ENCODE assay signal across 10 cellular contexts in genomic region chr14:105472496-105472991, GRCh38. TPM values are rescaled to one million over a fixed set of nuclear protein-coding genes. Genes with fewer than 3 reads are reported as not detected.
DNase-seq lines count a peak whose midpoint lies in the region; ATAC-seq, FAIRE-seq and TF ChIP-seq lines count a peak whose summit lies in the region.
"Had no signal": no experiment of that assay in that cellular context is flagged by ENCODE, and none has a peak within 500 bp of the region (broad histone marks: within the 10 kb centered on the region; RNA-seq: fewer than 3 reads in every experiment).

No MANE protein-coding gene starts in this region.

- peaks cover 21 to 35% (median 28%) of the 10 kb centered on the region in 4 experiments; a peak in 6 of 7 replicates for H3K27me3 ChIP-seq in H1 (replicated peaks in 1 of 4; ENCODE audit: control insufficient read depth in 3 of 4, extremely low read depth in 1 of 4, insufficient read depth in 3 of 4, low read length in 3 of 4)
- peaks cover 7% of the 10 kb centered on the region for H3K27me3 ChIP-seq in lower lobe of right lung (ENCODE audit: low read depth)
- H3K27me3 ChIP-seq in tibial nerve: peaks cover 0 to 6% of the 10 kb centered on the region in 2 donors

- peak; percentile 82 for DNase-seq in DMS79 treated with DMSO at 0.1 percent for 48 hours (lab: John Stamatoyannopoulos, UW)
- DNase-seq in DMS79 (lab: John Stamatoyannopoulos, UW): no peak
- no peak for DNase-seq in H1 (ENCODE audit: low read depth in 1 of 2, low spot score in 2 of 2)
- peak; percentile 66 for DNase-seq in lower lobe of right lung
- DNase-seq in tibial nerve (ENCODE audit: low spot score in 2 of 2): no peak
- no peak for DNase-seq in globus pallidus (ENCODE audit: low spot score)
- DNase-seq in inferior parietal cortex (ENCODE audit: extremely low spot score): no peak
- DNase-seq: 8988T, amniotic stem cell had no signal

- H4K20me1 ChIP-seq in H1 (replicated peaks in 1 of 2; ENCODE audit: control insufficient read depth in 1 of 2, insufficient read depth in 2 of 2, low read length in 2 of 2): peaks cover 8 to 31% of the 10 kb centered on the region in 2 experiments

- TF ChIP-seq EP300 in H1 (IDR thresholded peaks at IDR 0.05; ENCODE audit: borderline replicate concordance in 1 of 2, low read depth in 2 of 2, low read length in 2 of 2) (no peak), tibial nerve (IDR thresholded peaks at IDR 0.05) (no peak)

- no peak overlapping the region for H4K91ac ChIP-seq in H1 (replicated peaks; ENCODE audit: insufficient read length, low read length)

- no peak overlapping the region for H2BK12ac ChIP-seq in H1 (ENCODE audit: low read depth, low read length)

- H3K79me1 ChIP-seq in H1 (ENCODE audit: low read depth, low read length): no peaks in the 10 kb centered on the region

- peaks cover 14% of the 10 kb centered on the region; the same call in 1 of the 2 replicates for H3K23me2 ChIP-seq in H1 (ENCODE audit: low read depth, low read length)

- H3K18ac ChIP-seq in H1 (ENCODE audit: extremely low read depth, low read length): no peak overlapping the region

- H3K23ac ChIP-seq in H1 (ENCODE audit: insufficient read length): no peak overlapping the region

- H3K4me1 ChIP-seq in H1 (replicated peaks in 1 of 4; ENCODE audit: control insufficient read depth in 3 of 4, insufficient read depth in 4 of 4, low read length in 3 of 4) (peaks cover 0 to 32% (median 19%) of the 10 kb centered on the region in 4 experiments; a peak in 6 of 7 replicates), lower lobe of right lung (peaks cover 76% of the 10 kb centered on the region), tibial nerve (peaks cover 0 to 86% (median 47%) of the 10 kb centered on the region in 4 donors)

- H3K56ac ChIP-seq in H1 (replicated peaks; ENCODE audit: insufficient read length, low read depth, low read length): no peak overlapping the region

- ATAC-seq in lower lobe of right lung: peak; percentile 18 to 40
- no peak for ATAC-seq in GM19467 (IDR thresholded peaks at IDR 0.05; ENCODE audit: unreplicated experiment)

- H3K36me3 ChIP-seq in H1 (ENCODE audit: control insufficient read depth in 2 of 4, insufficient read depth in 4 of 4, low read length in 3 of 4) (peaks cover 0 to 19% (median 3%) of the 10 kb centered on the region in 4 experiments; a peak in 3 of 8 replicates), lower lobe of right lung (peaks cover 23% of the 10 kb centered on the region), tibial nerve (peaks cover 0 to 40% (median 4%) of the 10 kb centered on the region in 3 donors)

- no peak overlapping the region for H3K9ac ChIP-seq in H1 (replicated peaks in 1 of 4; ENCODE audit: extremely low read depth in 1 of 4, low read depth in 3 of 4, low read length in 3 of 4)

- no peak for FAIRE-seq in H1 (lab: Jason Lieb, UNC)

- intact Hi-C loops in lower lobe of right lung (cut with DNase I): no loop called here

- H3K4me3 ChIP-seq in H1 (ENCODE audit: extremely low read depth in 1 of 4, insufficient read depth in 2 of 4, low read depth in 3 of 4, low read length in 4 of 4) (no peak overlapping the region), lower lobe of right lung (no peak overlapping the region), tibial nerve (no peak overlapping the region)

- 0 out of 2 replicates have a peak overlapping the region, but pooled peaks have one; percentile 35 for H2BK5ac ChIP-seq in H1 (ENCODE audit: low read depth, low read length)

- TF ChIP-seq RAD21 in H1 (IDR thresholded peaks at IDR 0.05 in 1 of 2, conservative IDR thresholded peaks at IDR 0.05 in 1 of 2; ENCODE audit: low read depth in 2 of 2, low read length in 2 of 2): no peak

- H2BK120ac ChIP-seq in H1 (replicated peaks; ENCODE audit: low read depth, low read length): no peak overlapping the region

- POLR2A ChIA-PET in H1 (lab: Charles Lee; ENCODE audit: partially characterized antibody): interaction anchor here (0.9 to 2.1 kb wide), 5 partner anchors 8 to 40 kb away, joined by 3 to 6 read pairs (median 5); no protein-coding TSS in a partner anchor

- CTCF ChIA-PET in H1 (lab: Charles Lee; ENCODE audit: partially characterized antibody): interaction anchor here (0.8 to 5.1 kb wide), 13 partner anchors 10 to 225 kb away, joined by 3 to 70 read pairs (median 9); partner anchors contain the start of gene CRIP1

- no peak overlapping the region for H2AK5ac ChIP-seq in H1 (ENCODE audit: low read depth, low read length)

- H2AFZ ChIP-seq in H1 (ENCODE audit: low read length): no peak overlapping the region

- no peak overlapping the region for H3K4me2 ChIP-seq in H1 (ENCODE audit: insufficient read depth in 1 of 2, low read depth in 2 of 2, low read length in 2 of 2)

- H2BK15ac ChIP-seq in H1 (ENCODE audit: low read length): no peak overlapping the region

- H3K9me3 ChIP-seq in H1 (ENCODE audit: insufficient read depth in 2 of 2, low read depth in 1 of 2, low read length in 1 of 2) (no peaks in the 10 kb centered on the region), lower lobe of right lung (no peaks in the 10 kb centered on the region), tibial nerve (no peaks in the 10 kb centered on the region)

- 83% methylated on average over 12 of the region's 12 CpGs; no CpG with 5 or more reads in 1 of the 2 experiments for WGBS in H1 (ENCODE audit: extremely low coverage in 1 of 2, insufficient coverage in 1 of 2, insufficient read length in 1 of 2, insufficient replicate concordance in 2 of 2, low coverage in 1 of 2, low lambda C conversion rate in 2 of 2, missing lambda C conversion rate in 1 of 2), 2 experiments
- 41 to 50% methylated on average over 11 to 12 of the region's 12 CpGs for WGBS in tibial nerve, 2 donors

- no peak overlapping the region for H3K14ac ChIP-seq in H1 (ENCODE audit: insufficient read length)

- no peak overlapping the region for H3K27ac ChIP-seq in H1 (ENCODE audit: low read depth, low read length)
- peak overlapping the region; percentile 87 for H3K27ac ChIP-seq in lower lobe of right lung
- peak overlapping the region in 3 of 4 donors; percentile 18 to 96 (median 89) for H3K27ac ChIP-seq in tibial nerve

- no peak overlapping the region; the same call in 1 of the 2 replicates for H4K8ac ChIP-seq in H1 (ENCODE audit: extremely low read depth, insufficient read depth, low read length)

- TF ChIP-seq CTCF in H1 (IDR thresholded peaks at IDR 0.05; ENCODE audit: control extremely low read depth in 1 of 3, insufficient read depth in 1 of 3, low read depth in 1 of 3, low read length in 3 of 3): no peak
- no peak for TF ChIP-seq CTCF in lower lobe of right lung (IDR thresholded peaks at IDR 0.05)
- TF ChIP-seq CTCF in tibial nerve (IDR thresholded peaks at IDR 0.05): no peak

- no peak overlapping the region for H4K5ac ChIP-seq in H1 (ENCODE audit: insufficient read length, low read depth, low read length)

- no peaks in the 10 kb centered on the region for H3K79me2 ChIP-seq in H1 (ENCODE audit: control insufficient read depth in 1 of 2, insufficient read depth in 2 of 2, low read length in 2 of 2)

- H2BK20ac ChIP-seq in H1 (ENCODE audit: low read length): no peak overlapping the region

- H3K4ac ChIP-seq in H1 (replicated peaks; ENCODE audit: insufficient read length, low read depth, low read length): no peak overlapping the region

- TF ChIP-seq POLR2A in H1 (IDR thresholded peaks at IDR 0.05; ENCODE audit: control extremely low read depth in 1 of 2, low read depth in 2 of 2, low read length in 2 of 2): no peak
- no peak for TF ChIP-seq POLR2A in tibial nerve (IDR thresholded peaks at IDR 0.05)

RNA-seq across cellular contexts. Expression of gene CRIP2, which starts 2.1 kb away (rescaled TPM):
- total RNA-seq in H1 (2021; fragmentation: NEBNext Ultra II Directional; extraction: Animal tissue kit (Norgen Biotek cat#: 25700)): 4.0 and 4.2 TPM in 2 replicates
- polyA plus RNA-seq in H1 (2011; rRNA removed): 13.5 and 28.4 TPM in 2 replicates
- polyA plus RNA-seq in H1 (2011; cell fraction: cytosol; rRNA removed): 11.7 TPM
- polyA plus RNA-seq in H1 (2011; cell fraction: nucleus; rRNA removed): 18.2 TPM
- polyA plus RNA-seq in H1 (2012, experiment 1 of 2): 6.1 to 9.1 TPM (median 7.6 TPM) in 4 replicates
- 5.1 TPM for polyA plus RNA-seq in H1 (2012, experiment 2 of 2)
- 6.7 TPM for polyA plus RNA-seq in H1 (2013, experiment 1 of 2)
- 7.7 TPM for polyA plus RNA-seq in H1 (2013, experiment 2 of 2)
- polyA minus RNA-seq in H1 (2011; rRNA and poly(A)+ RNA removed): 0.76 and 0.83 TPM in 2 replicates
- polyA minus RNA-seq in H1 (2011; cell fraction: cytosol; rRNA and poly(A)+ RNA removed): 3.4 TPM
- polyA minus RNA-seq in H1 (2011; cell fraction: nucleus; rRNA and poly(A)+ RNA removed): 3.5 TPM
- 143 TPM for total RNA-seq in lower lobe of right lung
- total RNA-seq in tibial nerve: 100 to 1,000 TPM; 161 to 268 (median 208) TPM

RNA-seq across cellular contexts. Expression of gene CRIP1, which starts 14.1 kb away (rescaled TPM):
- total RNA-seq in H1 (2021; fragmentation: NEBNext Ultra II Directional; extraction: Animal tissue kit (Norgen Biotek cat#: 25700)): 1.2 and 2.4 TPM in 2 replicates
- polyA plus RNA-seq in H1 (2011; rRNA removed): 2.2 and 5.3 TPM in 2 replicates
- polyA plus RNA-seq in H1 (2011; cell fraction: cytosol; rRNA removed): 3.1 TPM
- 5.1 TPM for polyA plus RNA-seq in H1 (2011; cell fraction: nucleus; rRNA removed)
- 4.4 to 8.5 TPM (median 6.3 TPM) in 4 replicates for polyA plus RNA-seq in H1 (2012, experiment 1 of 2)
- 8.2 TPM for polyA plus RNA-seq in H1 (2012, experiment 2 of 2)
- 7.6 TPM for polyA plus RNA-seq in H1 (2013, experiment 1 of 2)
- 8.4 TPM for polyA plus RNA-seq in H1 (2013, experiment 2 of 2)
- 0.63 TPM in 1 of 2 replicates, not detected in the other for polyA minus RNA-seq in H1 (2011; rRNA and poly(A)+ RNA removed)
- polyA minus RNA-seq in H1 (2011; cell fraction: cytosol; rRNA and poly(A)+ RNA removed): 6.4 TPM
- polyA minus RNA-seq in H1 (2011; cell fraction: nucleus; rRNA and poly(A)+ RNA removed): 5.2 TPM
- total RNA-seq in lower lobe of right lung: 237 TPM
- 10 to 100 TPM; 26.4 to 77.8 (median 33.5) TPM for total RNA-seq in tibial nerve

RNA-seq across cellular contexts. Expression of gene TEDC1, which starts 18.5 kb away (rescaled TPM):
- total RNA-seq in H1 (2021; fragmentation: NEBNext Ultra II Directional; extraction: Animal tissue kit (Norgen Biotek cat#: 25700)): 5.6 and 6.4 TPM in 2 replicates
- 14.8 and 22.8 TPM in 2 replicates for polyA plus RNA-seq in H1 (2011; rRNA removed)
- polyA plus RNA-seq in H1 (2011; cell fraction: cytosol; rRNA removed): 21.7 TPM
- 43.3 TPM for polyA plus RNA-seq in H1 (2011; cell fraction: nucleus; rRNA removed)
- polyA plus RNA-seq in H1 (2012, experiment 1 of 2): 5.9 to 19.5 TPM (median 16.0 TPM) in 4 replicates
- polyA plus RNA-seq in H1 (2012, experiment 2 of 2): 10.3 TPM
- polyA plus RNA-seq in H1 (2013, experiment 1 of 2): 5.8 TPM
- 6.2 TPM for polyA plus RNA-seq in H1 (2013, experiment 2 of 2)
- 4.2 and 8.8 TPM in 2 replicates for polyA minus RNA-seq in H1 (2011; rRNA and poly(A)+ RNA removed)
- polyA minus RNA-seq in H1 (2011; cell fraction: cytosol; rRNA and poly(A)+ RNA removed): 9.1 TPM
- 18.9 TPM for polyA minus RNA-seq in H1 (2011; cell fraction: nucleus; rRNA and poly(A)+ RNA removed)
- total RNA-seq in lower lobe of right lung (10.6 TPM), tibial nerve (10 to 100 TPM in 3 of 4 donors, 1 to 10 TPM in 1; 5.5 to 20.4 (median 14.2) TPM)

RNA-seq across cellular contexts. Expression of gene MTA1, which starts 52.9 kb away (rescaled TPM):
- total RNA-seq in H1 (2021; fragmentation: NEBNext Ultra II Directional; extraction: Animal tissue kit (Norgen Biotek cat#: 25700)): 217 and 221 TPM in 2 replicates
- 73.9 and 159 TPM in 2 replicates for polyA plus RNA-seq in H1 (2011; rRNA removed)
- 107 TPM for polyA plus RNA-seq in H1 (2011; cell fraction: cytosol; rRNA removed)
- polyA plus RNA-seq in H1 (2011; cell fraction: nucleus; rRNA removed): 578 TPM
- polyA plus RNA-seq in H1 (2012, experiment 1 of 2): 172 to 212 TPM (median 181 TPM) in 4 replicates
- 113 TPM for polyA plus RNA-seq in H1 (2012, experiment 2 of 2)
- 173 TPM for polyA plus RNA-seq in H1 (2013, experiment 1 of 2)
- 167 TPM for polyA plus RNA-seq in H1 (2013, experiment 2 of 2)
- 58.7 and 60.2 TPM in 2 replicates for polyA minus RNA-seq in H1 (2011; rRNA and poly(A)+ RNA removed)
- 171 TPM for polyA minus RNA-seq in H1 (2011; cell fraction: cytosol; rRNA and poly(A)+ RNA removed)
- polyA minus RNA-seq in H1 (2011; cell fraction: nucleus; rRNA and poly(A)+ RNA removed): 231 TPM
- total RNA-seq in lower lobe of right lung (69.7 TPM), tibial nerve (100 to 1,000 TPM in 1 of 4 donors, 10 to 100 TPM in 3; 67.5 to 213 (median 95.3) TPM)

RNA-seq across cellular contexts. Expression of gene TMEM121, which starts 53.8 kb away (rescaled TPM):
- total RNA-seq in H1 (2021; fragmentation: NEBNext Ultra II Directional; extraction: Animal tissue kit (Norgen Biotek cat#: 25700)): not detected in 2 replicates
- 1.9 and 2.4 TPM in 2 replicates for polyA plus RNA-seq in H1 (2011; rRNA removed)
- polyA plus RNA-seq in H1 (2011; cell fraction: cytosol; rRNA removed): 1.8 TPM
- 1.7 TPM for polyA plus RNA-seq in H1 (2011; cell fraction: nucleus; rRNA removed)
- polyA plus RNA-seq in H1 (2012, experiment 1 of 2): 0.48 to 0.85 TPM (median 0.71 TPM) in 4 replicates
- polyA plus RNA-seq in H1 (2012, experiment 2 of 2): 0.55 TPM
- polyA plus RNA-seq in H1 (2013, experiment 1 of 2): 0.85 TPM
- 0.77 TPM for polyA plus RNA-seq in H1 (2013, experiment 2 of 2)
- polyA minus RNA-seq in H1 (2011; rRNA and poly(A)+ RNA removed): 0.16 and 0.59 TPM in 2 replicates
- 1.8 TPM for polyA minus RNA-seq in H1 (2011; cell fraction: cytosol; rRNA and poly(A)+ RNA removed)
- polyA minus RNA-seq in H1 (2011; cell fraction: nucleus; rRNA and poly(A)+ RNA removed): 1.8 TPM
- total RNA-seq in lower lobe of right lung: 3.0 TPM
- 10 to 100 TPM; 15.1 to 28.2 (median 20.1) TPM for total RNA-seq in tibial nerve

Comparison
In these comparisons a context has a peak if more than half of its experiments do, and no peak if none do; other contexts are left out.
1. DNase-seq: peak in DMS79 treated with DMSO at 0.1 percent for 48 hours (single experiment) and lower lobe of right lung (single experiment); none in DMS79 (single experiment), H1 (0 of 2), tibial nerve (0 of 2), globus pallidus (single experiment) and inferior parietal cortex (single experiment).
2. RNA of gene CRIP2, which starts 2.1 kb away (total RNA-seq): 161 to 268 TPM in tibial nerve and 143 TPM in lower lobe of right lung (single experiment); 4.0 to 4.2 TPM in H1; every median in the first group is over 10 times any median in the second.